31 cellular contexts compared by ENCODE assay signal in the genomic region with DNA sequence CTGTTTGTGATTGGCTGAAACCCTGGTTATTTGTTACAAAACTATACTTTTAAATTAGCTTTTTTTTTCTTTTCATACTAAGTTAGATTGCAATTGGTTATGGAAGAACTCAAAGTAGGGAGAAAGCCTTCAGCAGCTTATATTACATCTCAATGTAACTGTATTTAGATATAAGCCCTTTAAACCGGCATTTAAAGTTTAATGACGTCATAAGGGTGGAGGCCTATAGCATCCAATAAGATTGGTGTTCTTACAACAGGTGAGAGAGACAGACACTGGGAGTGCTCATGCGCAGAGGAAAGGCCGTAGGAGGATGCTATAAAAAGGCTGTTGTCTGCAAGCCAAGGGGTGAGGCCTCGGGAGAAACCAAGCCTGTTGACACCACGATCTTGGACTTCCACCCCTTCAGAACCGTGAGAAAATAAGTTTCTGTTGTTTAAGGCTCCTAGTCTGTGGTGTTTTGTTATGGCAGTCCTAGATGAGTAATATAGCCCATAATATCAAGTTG.
"Had no signal": no experiment of that assay in that cellular context is flagged by ENCODE, and none has a peak within 500 bp of the region (broad histone marks: within the 10 kb centered on the region; RNA-seq: fewer than 3 reads in every experiment).

No MANE protein-coding gene starts in this region.

- H3K27me3 ChIP-seq: adrenal gland, body of pancreas, breast epithelium, SJSA1 had no signal

- H3K36me3 Mint-ChIP-seq: activated CD4-positive, alpha-beta memory T cell treated with anti-CD3 and anti-CD28 coated beads for 36 hours had no signal

- DNase-seq: activated B cell treated with CpG ODN at 0.5 μM for 24 hours; activated CD4-positive, alpha-beta memory T cell treated with anti-CD3 and anti-CD28 coated beads for 36 hours; activated CD4-positive, alpha-beta T cell treated with anti-CD3 and anti-CD28 coated beads for 4 hours; activated CD4-positive, alpha-beta T cell treated with anti-CD3 and anti-CD28 coated beads, Interleukin-2, amount 50 U/mL, for 1 hour; activated CD4-positive, CD25-positive, alpha-beta regulatory T cell treated with anti-CD3 and anti-CD28 coated beads, Interleukin-2, amount 50 U/mL, for 72 hours; activated CD8-positive, alpha-beta memory T cell treated with anti-CD3 and anti-CD28 coated beads, Interleukin-2, amount 50 U/mL, for 4 hours; activated gamma-delta T cell treated with Interleukin-2 at 50 U/mL for 16 hours; activated naive CD4-positive, alpha-beta T cell treated with anti-CD3 and anti-CD28 coated beads for 36 hours; activated T-cell treated with anti-CD3 and anti-CD28 coated beads for 4 hours; activated T-cell treated with anti-CD3 and anti-CD28 coated beads, Interleukin-2, amount 50 U/mL, for 4 hours; adrenal gland; body of pancreas; Karpas-422; NCI-H1048; NCI-H1105 treated with DMSO at 0.1 percent for 48 hours; NCI-H1436; NCI-H1694; NCI-H1930; NCI-H2081 treated with DMSO at 0.1 percent for 48 hours; NCI-H345; NCI-H524 treated with DMSO at 0.1 percent for 48 hours; SHP77 treated with DMSO at 0.1 percent for 48 hours; SK-N-SH had no signal

- H3K27ac ChIP-seq: adrenal gland, body of pancreas, breast epithelium, SJSA1 had no signal

- H3K9ac ChIP-seq: SK-N-SH had no signal

- H3K4me3 Mint-ChIP-seq: activated B cell treated with CpG ODN at 0.5 μM for 24 hours; activated CD4-positive, alpha-beta memory T cell treated with anti-CD3 and anti-CD28 coated beads for 36 hours; activated naive CD4-positive, alpha-beta T cell treated with anti-CD3 and anti-CD28 coated beads for 36 hours; activated T-cell treated with anti-CD3 and anti-CD28 coated beads, Interleukin-2, amount 50 U/mL, for 4 hours; activated T-helper 1 cell treated with anti-CD3 and anti-CD28 coated beads, Interleukin-12 subunit alpha, Interleukin-12 subunit beta, Interleukin-2, Interleukin-4 antibody, amounts not matched to agents 30 ng/mL and 10 ng/mL and 1 ng/mL, durations not matched to agents 14 hours and 24 hours and 36 hours; T-helper 1 cell treated with Interleukin-12 subunit alpha and Interleukin-12 subunit beta and Interleukin-4 antibody, amounts not matched to agents 30 μg/mL and 1 μg/mL, for 36 hours; T-helper 2 cell treated with Interferon-gamma antibody and Interleukin-4, amounts not matched to agents 5 μg/mL and 100 μg/mL, for 36 hours had no signal

- H3K4me1 ChIP-seq: adrenal gland, breast epithelium, SJSA1 had no signal

- H3K4me1 Mint-ChIP-seq: activated B cell treated with CpG ODN at 0.5 μM for 24 hours had no signal

- H3K4me3 ChIP-seq: adrenal gland, body of pancreas, breast epithelium, SJSA1 had no signal

- FAIRE-seq: astrocyte, TTC549 had no signal

- H3K27me3 Mint-ChIP-seq: activated B cell treated with CpG ODN at 0.5 μM for 24 hours; activated CD4-positive, alpha-beta memory T cell treated with anti-CD3 and anti-CD28 coated beads for 36 hours had no signal

- H3K27ac Mint-ChIP-seq: activated B cell treated with CpG ODN at 0.5 μM for 24 hours; activated CD4-positive, alpha-beta memory T cell treated with anti-CD3 and anti-CD28 coated beads for 36 hours; activated naive CD4-positive, alpha-beta T cell treated with anti-CD3 and anti-CD28 coated beads for 36 hours; activated naive CD4-positive, alpha-beta T cell treated with anti-CD3 and anti-CD28 coated beads, Interleukin-2, amount 50 U/mL, for 72 hours; activated T-helper 1 cell treated with anti-CD3 and anti-CD28 coated beads, Interleukin-12 subunit alpha, Interleukin-12 subunit beta, Interleukin-2, Interleukin-4 antibody, amounts not matched to agents 30 ng/mL and 10 ng/mL and 1 ng/mL, durations not matched to agents 14 hours and 24 hours and 36 hours; T-helper 1 cell treated with Interleukin-12 subunit alpha and Interleukin-12 subunit beta and Interleukin-4 antibody, amounts not matched to agents 30 μg/mL and 1 μg/mL, for 36 hours; T-helper 2 cell treated with Interferon-gamma antibody and Interleukin-4, amounts not matched to agents 5 μg/mL and 100 μg/mL, for 36 hours had no signal

- H3K9me3 ChIP-seq: adrenal gland, body of pancreas, breast epithelium, SJSA1, SK-N-SH had no signal

- H3K4me2 ChIP-seq: SK-N-SH had no signal

- H3K36me3 ChIP-seq: adrenal gland, breast epithelium, SJSA1 had no signal
